In the genomic region with DNA sequence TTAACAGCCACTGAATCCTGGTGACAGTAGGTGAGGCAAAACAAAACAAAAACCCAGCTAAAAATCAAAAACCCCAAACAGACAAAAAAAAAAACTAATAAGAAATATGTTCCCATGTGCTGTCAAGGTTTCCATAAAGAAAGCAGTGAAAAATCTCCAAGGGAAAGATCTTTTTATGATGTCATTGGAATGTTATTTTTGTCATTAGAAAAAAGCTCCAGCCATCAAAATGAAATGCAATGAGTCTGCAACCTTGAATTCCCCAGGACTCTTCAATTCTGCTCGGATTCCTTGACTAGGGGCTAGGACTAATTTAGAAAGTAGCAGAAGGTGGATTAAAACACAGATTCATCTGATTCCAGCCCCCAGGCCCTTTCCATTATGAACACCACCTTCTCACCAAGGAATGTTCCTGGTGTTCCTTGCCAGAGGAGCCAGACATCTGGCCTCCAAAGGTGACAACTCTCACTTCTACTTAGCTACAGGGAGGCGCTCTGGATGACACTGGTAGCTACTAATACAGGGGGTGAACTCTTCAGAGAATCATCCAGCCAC, we compare ENCODE assay signal across 17 cellular contexts. TPM values are rescaled to one million over a fixed set of nuclear protein-coding genes. Genes with fewer than 3 reads are reported as not detected.
DNase-seq lines count a peak whose midpoint lies in the region; ATAC-seq and TF ChIP-seq lines count a peak whose summit lies in the region.
"Had no signal": no experiment of that assay in that cellular context is flagged by ENCODE, and none has a peak within 500 bp of the region (broad histone marks: within the 10 kb centered on the region; RNA-seq: fewer than 3 reads in every experiment).

No MANE protein-coding gene starts in this region.

- BruUV-seq in mammary epithelial cell (replicated peaks; lab: Mats Ljungman, UMichigan), result no TSS peak

- H3K27me3 ChIP-seq in fibroblast of lung (ENCODE audit: control insufficient read depth, insufficient read depth, low read length) (no peaks in the 10 kb centered on the region), skeletal muscle satellite cell (ENCODE audit: control insufficient read depth, insufficient read depth, low read length) (no peaks in the 10 kb centered on the region), mammary epithelial cell (ENCODE audit: insufficient read depth, low read length) (no peaks in the 10 kb centered on the region)
- H3K27me3 ChIP-seq: heart left ventricle, tibial nerve had no signal

- ATAC-seq in HG03354 (IDR thresholded peaks at IDR 0.05; ENCODE audit: poor library complexity, severe bottlenecking, unreplicated experiment), result no peak
- ATAC-seq: heart left ventricle had no signal

- H3K9me3 ChIP-seq in fibroblast of lung (ENCODE audit: control insufficient read depth, insufficient read depth, low read depth, low read length) (no peaks in the 10 kb centered on the region), skeletal muscle satellite cell (replicated peaks; ENCODE audit: low read length) (no peaks in the 10 kb centered on the region), mammary epithelial cell (replicated peaks; ENCODE audit: insufficient read depth, low read length) (peaks cover under 1% of the 10 kb centered on the region)
- H3K9me3 ChIP-seq: heart left ventricle, prostate gland, tibial nerve had no signal

- H3K9ac ChIP-seq in fibroblast of lung (ENCODE audit: insufficient read depth, low read length) (peak overlapping the region; percentile 42), skeletal muscle satellite cell (ENCODE audit: low read depth, low read length) (peak overlapping the region; percentile 38), mammary epithelial cell (ENCODE audit: insufficient read depth, low read length) (no peak overlapping the region)

- DNase-seq in NCI-H82 (lab: John Stamatoyannopoulos, UW) (peak; percentile 32), NCI-H82 treated with DMSO at 0.1 percent for 48 hours (lab: John Stamatoyannopoulos, UW; ENCODE audit: unreplicated experiment) (no peak), M059J (ENCODE audit: low read depth) (peak; percentile 65), fibroblast of lung (ENCODE audit: low read depth in 2 of 2) (peak; percentile 22 to 73), amygdala (lab: John Stamatoyannopoulos, UW) (no peak), mammary epithelial cell (no peak)
- DNase-seq: activated naive CD4-positive, alpha-beta T cell treated with Interleukin-2 at 50 U/mL for 16 hours; CD8-positive, alpha-beta memory T cell; heart left ventricle; NCI-H1092 treated with DMSO at 0.1 percent for 48 hours; NCI-H226 had no signal

- H3K79me2 ChIP-seq in fibroblast of lung (ENCODE audit: control insufficient read depth, insufficient read depth, low read length) (no peaks in the 10 kb centered on the region), mammary epithelial cell (ENCODE audit: insufficient read depth, low read length) (no peaks in the 10 kb centered on the region)

- CTCF ChIA-PET in mammary epithelial cell (lab: Charles Lee; ENCODE audit: low non-redundant PET), result no interaction called here

- H3K27ac ChIP-seq in fibroblast of lung (ENCODE audit: insufficient read depth, low read length) (no peak overlapping the region), mammary epithelial cell (ENCODE audit: insufficient read depth, low read depth, low read length) (no peak overlapping the region)
- H3K27ac ChIP-seq: 22Rv1, epithelial cell of prostate, heart left ventricle, prostate gland, tibial nerve had no signal

- TF ChIP-seq CTCF in fibroblast of lung (conservative IDR thresholded peaks at IDR 0.05 in 1 of 2, IDR thresholded peaks at IDR 0.05 in 1 of 2; ENCODE audit: low read depth in 1 of 2, low read length in 2 of 2) (no peak), mammary epithelial cell (conservative IDR thresholded peaks at IDR 0.05 in 1 of 2, IDR thresholded peaks at IDR 0.05 in 1 of 2; ENCODE audit: extremely low read depth in 1 of 2, insufficient read depth in 1 of 2, low read depth in 1 of 2, low read length in 2 of 2) (no peak)

- H2AFZ ChIP-seq in fibroblast of lung (ENCODE audit: low read length) (no peak overlapping the region), mammary epithelial cell (ENCODE audit: low read depth, low read length) (no peak overlapping the region)

- H3K36me3 ChIP-seq in fibroblast of lung (ENCODE audit: control insufficient read depth, insufficient read depth, low read length) (no peaks in the 10 kb centered on the region), skeletal muscle satellite cell (ENCODE audit: insufficient read depth, low read length) (no peaks in the 10 kb centered on the region), mammary epithelial cell (ENCODE audit: insufficient read depth, low read length) (no peaks in the 10 kb centered on the region)
- H3K36me3 ChIP-seq: heart left ventricle, prostate gland, tibial nerve had no signal

- H3K4me3 ChIP-seq in fibroblast of lung (replicated peaks in 1 of 4; ENCODE audit: control extremely low read depth in 1 of 4, insufficient read depth in 1 of 4, low read depth in 3 of 4, low read length in 4 of 4) (no peak overlapping the region), skeletal muscle satellite cell (ENCODE audit: low read length) (no peak overlapping the region), mammary epithelial cell (replicated peaks in 1 of 3; ENCODE audit: insufficient read depth in 1 of 3, low read depth in 2 of 3, low read length in 3 of 3) (no peak overlapping the region)
- H3K4me3 ChIP-seq: heart left ventricle, prostate gland, tibial nerve had no signal

- intact Hi-C loops in mammary epithelial cell (cut with micrococcal nuclease), result no loop called here

- WGBS in mammary epithelial cell (ENCODE audit: low coverage, missing lambda C conversion rate), result 40% methylated on average over 2 of the region's 2 CpGs

- H3K4me2 ChIP-seq in fibroblast of lung (ENCODE audit: extremely low read depth, insufficient read depth, low read length) (peak overlapping the region; percentile 15), skeletal muscle satellite cell (ENCODE audit: low read length) (peak overlapping the region; percentile 16), mammary epithelial cell (ENCODE audit: insufficient read depth, low read depth, low read length) (no peak overlapping the region)

- dilution Hi-C loops in mammary epithelial cell (cut with HindIII; ENCODE audit: low sequenced_read_pairs), result no loop called here

- H4K20me1 ChIP-seq in fibroblast of lung (ENCODE audit: control insufficient read depth, extremely low read depth, insufficient read depth, low read length) (no peaks in the 10 kb centered on the region), mammary epithelial cell (ENCODE audit: insufficient read depth, low read length) (no peaks in the 10 kb centered on the region)

- in situ Hi-C loops in mammary epithelial cell (cut with MboI; ENCODE audit: low sequenced_read_pairs in 2 of 2), result loop anchor here in 1 of 2 donors (10.0 kb wide), 1 partner anchor 76 kb away; no protein-coding TSS in a partner anchor

- H3K4me1 ChIP-seq in fibroblast of lung (ENCODE audit: control insufficient read depth, extremely low read depth, insufficient read depth, low read length) (peaks cover 22% of the 10 kb centered on the region), skeletal muscle satellite cell (ENCODE audit: control insufficient read depth, insufficient read depth, low read length) (peaks cover 45% of the 10 kb centered on the region), mammary epithelial cell (ENCODE audit: insufficient read depth, low read length) (peaks cover 5% of the 10 kb centered on the region)
- H3K4me1 ChIP-seq: prostate gland had no signal

RNA-seq across cellular contexts. Expression of gene PCNX1, which starts 6.0 kb away (rescaled TPM):
- total RNA-seq in M059J (2014; rRNA removed; shearing (Covaris generic)), result 20.7 and 28.7 TPM in 2 replicates
- total RNA-seq in fibroblast of lung (57.8 and 69.4 TPM in 2 replicates), mammary epithelial cell (100 to 1,000 TPM in 1 of 2 donors, 10 to 100 TPM in 1; 67.9 to 112 TPM)
- polyA plus RNA-seq in fibroblast of lung (33.0 and 35.7 TPM in 2 replicates), mammary epithelial cell (33.9 TPM)
- polyA plus RNA-seq in fibroblast of lung (2012), result 11.4 and 14.8 TPM in 2 replicates
- polyA minus RNA-seq in fibroblast of lung (ENCODE audit: low replicate concordance) (83.2 and 120 TPM in 2 replicates), mammary epithelial cell (147 TPM)
- total RNA-seq in skeletal muscle satellite cell (2012; rRNA removed), result 31.7 and 41.6 TPM in 2 replicates

Comparison
In these comparisons a context has a peak if more than half of its experiments do, and no peak if none do; other contexts are left out.
1. DNase-seq: peak in NCI-H82 (single experiment), M059J (single experiment) and fibroblast of lung (2 of 2); none in NCI-H82 treated with DMSO at 0.1 percent for 48 hours (single experiment), amygdala (0 of 56) and mammary epithelial cell (single experiment).